Comparison of ENCODE assay signal across 8 cellular contexts in genomic region chr11:62855571-62856332, GRCh38. TPM values are rescaled to one million over a fixed set of nuclear protein-coding genes. Genes with fewer than 3 reads are reported as not detected.
DNase-seq lines count a peak whose midpoint lies in the region; ATAC-seq and TF ChIP-seq lines count a peak whose summit lies in the region.

No MANE protein-coding gene starts in this region.

- no TSS peak for BruUV-seq in mammary epithelial cell (replicated peaks; lab: Mats Ljungman, UMichigan)

- H3K9ac ChIP-seq in mammary epithelial cell (ENCODE audit: insufficient read depth, low read length) (peak overlapping the region; percentile 96), smooth muscle cell (ENCODE audit: low read depth) (peak overlapping the region; percentile 88)

- peaks cover 65% of the 10 kb centered on the region for H3F3A ChIP-seq in smooth muscle cell (ENCODE audit: low read depth)

- intact Hi-C loops in mammary epithelial cell (cut with micrococcal nuclease) = loop anchor here (1.0 to 5.0 kb wide), 3 partner anchors 14 to 183 kb away; partner anchors contain the start of genes LBHD1, SLC3A2 and UQCC3

- peaks cover 47% of the 10 kb centered on the region for H3K79me2 ChIP-seq in mammary epithelial cell (ENCODE audit: insufficient read depth, low read length)
- peaks cover 30% of the 10 kb centered on the region for H3K79me2 ChIP-seq in smooth muscle cell (ENCODE audit: low read depth)

- peak; percentile 96 for DNase-seq in ACHN
- peak; percentile 98 for DNase-seq in NCI-H2196 (lab: John Stamatoyannopoulos, UW; ENCODE audit: unreplicated experiment)
- DNase-seq in mammary epithelial cell = peak; percentile 98
- peak; percentile 91 for DNase-seq in iPS-NIHi7 (ENCODE audit: extremely low spot score)
- DNase-seq in smooth muscle cell (lab: John Stamatoyannopoulos, UW; ENCODE audit: unreplicated experiment) = peak; percentile 91

- H2AFZ ChIP-seq in mammary epithelial cell (ENCODE audit: low read depth, low read length) = peak overlapping the region; percentile 87
- peak overlapping the region; percentile 89 for H2AFZ ChIP-seq in smooth muscle cell (ENCODE audit: low read depth)

- H3K36me3 ChIP-seq in mammary epithelial cell (ENCODE audit: insufficient read depth, low read length) (peaks cover 34% of the 10 kb centered on the region), smooth muscle cell (ENCODE audit: low read depth) (peaks cover 16% of the 10 kb centered on the region)

- no peaks in the 10 kb centered on the region for H3K9me3 ChIP-seq in mammary epithelial cell (replicated peaks; ENCODE audit: insufficient read depth, low read length)
- H3K9me3 ChIP-seq in smooth muscle cell (replicated peaks; ENCODE audit: low read depth) = no peaks in the 10 kb centered on the region

- H3K27me3 ChIP-seq in mammary epithelial cell (ENCODE audit: insufficient read depth, low read length) = no peaks in the 10 kb centered on the region
- no peaks in the 10 kb centered on the region for H3K27me3 ChIP-seq in smooth muscle cell (ENCODE audit: low read depth)

- ATAC-seq in GM18870 (IDR thresholded peaks at IDR 0.05; ENCODE audit: unreplicated experiment) (peak; percentile 87), HG03108 (IDR thresholded peaks at IDR 0.05; ENCODE audit: unreplicated experiment) (peak; percentile 79)

- CTCF ChIA-PET in mammary epithelial cell (lab: Charles Lee; ENCODE audit: low non-redundant PET) = interaction anchor here (0.6 to 1.0 kb wide), 2 partner anchors 19 to 25 kb away, joined by 4 to 6 read pairs; partner anchors contain the start of gene SLC3A2

- H3K4me2 ChIP-seq in mammary epithelial cell (ENCODE audit: insufficient read depth, low read depth, low read length) (peak overlapping the region; percentile 85), smooth muscle cell (peak overlapping the region; percentile 96)

- WGBS in mammary epithelial cell (ENCODE audit: low coverage, missing lambda C conversion rate) = 2% methylated on average over 31 of the region's 54 CpGs
- under 1% methylated on average over 54 of the region's 54 CpGs for WGBS in smooth muscle cell (ENCODE audit: low lambda C conversion rate)

- dilution Hi-C loops in mammary epithelial cell (cut with HindIII; ENCODE audit: low sequenced_read_pairs) = loop anchor here (25.0 kb wide), 1 partner anchor 468 kb away; no protein-coding TSS in a partner anchor

- H3K4me1 ChIP-seq in mammary epithelial cell (ENCODE audit: insufficient read depth, low read length) (peaks cover 19% of the 10 kb centered on the region), smooth muscle cell (ENCODE audit: low read depth) (peaks cover 39% of the 10 kb centered on the region)

- TF ChIP-seq CTCF in VCaP (conservative IDR thresholded peaks at IDR 0.05) = no peak
- no peak for TF ChIP-seq CTCF in mammary epithelial cell (conservative IDR thresholded peaks at IDR 0.05 in 1 of 2, IDR thresholded peaks at IDR 0.05 in 1 of 2; ENCODE audit: extremely low read depth in 1 of 2, insufficient read depth in 1 of 2, low read depth in 1 of 2, low read length in 2 of 2)
- no peak for TF ChIP-seq CTCF in smooth muscle cell (IDR thresholded peaks at IDR 0.05; ENCODE audit: borderline replicate concordance, insufficient read depth, poor library complexity, severe bottlenecking)

- H3K27ac ChIP-seq in VCaP (peak overlapping the region; percentile 96), mammary epithelial cell (ENCODE audit: insufficient read depth, low read depth, low read length) (peak overlapping the region; percentile 77), smooth muscle cell (ENCODE audit: low read depth) (peak overlapping the region; percentile 93)

- peaks cover 17% of the 10 kb centered on the region for H4K20me1 ChIP-seq in mammary epithelial cell (ENCODE audit: insufficient read depth, low read length)
- H4K20me1 ChIP-seq in smooth muscle cell (ENCODE audit: low read depth) = peaks cover 41% of the 10 kb centered on the region

- in situ Hi-C loops in ACHN (cut with HindIII; ENCODE audit: low pct_ligation_motif_present, low pct_unique_long_range_greater_than_20kb, low sequenced_read_pairs) (no loop called here), mammary epithelial cell (cut with MboI; ENCODE audit: low sequenced_read_pairs in 2 of 2) (loop anchor here in 1 of 2 donors (25.0 kb wide), 1 partner anchor 468 kb away; no protein-coding TSS in a partner anchor)

- H3K4me3 ChIP-seq in mammary epithelial cell (replicated peaks in 1 of 3; ENCODE audit: insufficient read depth in 1 of 3, low read depth in 2 of 3, low read length in 3 of 3) = peak overlapping the region; percentile 74 to 86 (median 84)
- peak overlapping the region; percentile 73 for H3K4me3 ChIP-seq in smooth muscle cell

RNA-seq across cellular contexts. Expression of gene WDR74, which starts 16.4 kb away (rescaled TPM):
- total RNA-seq in mammary epithelial cell = 10 to 100 TPM; 36.7 to 66.5 TPM
- polyA plus RNA-seq in mammary epithelial cell = 59.5 TPM
- polyA minus RNA-seq in mammary epithelial cell = 53.5 TPM
- total RNA-seq in smooth muscle cell = 19.3 and 36.6 TPM in 2 replicates
- 41.3 and 46.1 TPM in 2 replicates for polyA plus RNA-seq in smooth muscle cell

RNA-seq across cellular contexts. Expression of gene TEX54, which starts 23.1 kb away (rescaled TPM):
- total RNA-seq in mammary epithelial cell = not detected
- not detected for polyA plus RNA-seq in mammary epithelial cell
- not detected for polyA minus RNA-seq in mammary epithelial cell
- total RNA-seq in smooth muscle cell = not detected in 2 replicates
- 1.4 and 3.1 TPM in 2 replicates for polyA plus RNA-seq in smooth muscle cell

RNA-seq across cellular contexts. Expression of gene STX5, which starts 23.9 kb away (rescaled TPM):
- total RNA-seq in mammary epithelial cell (10 to 100 TPM; 26.7 to 44.1 TPM), smooth muscle cell (44.6 and 52.6 TPM in 2 replicates)
- polyA plus RNA-seq in mammary epithelial cell (35.1 TPM), smooth muscle cell (67.9 and 69.0 TPM in 2 replicates)
- polyA minus RNA-seq in mammary epithelial cell = 34.8 TPM

RNA-seq across cellular contexts. Expression of gene SLC3A2, which starts 24.9 kb away (rescaled TPM):
- 1,000 to 10,000 TPM; 1,418 to 1,465 TPM for total RNA-seq in mammary epithelial cell
- polyA plus RNA-seq in mammary epithelial cell = 1,009 TPM
- polyA minus RNA-seq in mammary epithelial cell = 581 TPM
- total RNA-seq in smooth muscle cell = 181 and 248 TPM in 2 replicates
- polyA plus RNA-seq in smooth muscle cell = 179 and 291 TPM in 2 replicates

RNA-seq across cellular contexts. Expression of gene NXF1, which starts 50.5 kb away (rescaled TPM):
- total RNA-seq in mammary epithelial cell = 10 to 100 TPM; 24.3 to 43.4 TPM
- 25.8 TPM for polyA plus RNA-seq in mammary epithelial cell
- 102 TPM for polyA minus RNA-seq in mammary epithelial cell
- total RNA-seq in smooth muscle cell = 33.4 and 35.4 TPM in 2 replicates
- 46.5 and 78.8 TPM in 2 replicates for polyA plus RNA-seq in smooth muscle cell

Comparison
In these comparisons a context has a peak if more than half of its experiments do, and no peak if none do; other contexts are left out.
1. Peak in every context shown above with its lines: DNase-seq, ATAC-seq, H3K4me3 ChIP-seq and H3K27ac ChIP-seq.